In genomic region chr7:95229301-95229700, GRCh38 we compare ENCODE assay signal across 1 cellular context.
TF ChIP-seq lines count a peak whose summit lies in the region.

No MANE protein-coding gene starts in this region.

TF ChIP-seq in GM23338, 12 proteins besides CTCF, POLR2A, EP300 and RAD21 (continued from another document):
- TF ChIP-seq, protein P1, sequence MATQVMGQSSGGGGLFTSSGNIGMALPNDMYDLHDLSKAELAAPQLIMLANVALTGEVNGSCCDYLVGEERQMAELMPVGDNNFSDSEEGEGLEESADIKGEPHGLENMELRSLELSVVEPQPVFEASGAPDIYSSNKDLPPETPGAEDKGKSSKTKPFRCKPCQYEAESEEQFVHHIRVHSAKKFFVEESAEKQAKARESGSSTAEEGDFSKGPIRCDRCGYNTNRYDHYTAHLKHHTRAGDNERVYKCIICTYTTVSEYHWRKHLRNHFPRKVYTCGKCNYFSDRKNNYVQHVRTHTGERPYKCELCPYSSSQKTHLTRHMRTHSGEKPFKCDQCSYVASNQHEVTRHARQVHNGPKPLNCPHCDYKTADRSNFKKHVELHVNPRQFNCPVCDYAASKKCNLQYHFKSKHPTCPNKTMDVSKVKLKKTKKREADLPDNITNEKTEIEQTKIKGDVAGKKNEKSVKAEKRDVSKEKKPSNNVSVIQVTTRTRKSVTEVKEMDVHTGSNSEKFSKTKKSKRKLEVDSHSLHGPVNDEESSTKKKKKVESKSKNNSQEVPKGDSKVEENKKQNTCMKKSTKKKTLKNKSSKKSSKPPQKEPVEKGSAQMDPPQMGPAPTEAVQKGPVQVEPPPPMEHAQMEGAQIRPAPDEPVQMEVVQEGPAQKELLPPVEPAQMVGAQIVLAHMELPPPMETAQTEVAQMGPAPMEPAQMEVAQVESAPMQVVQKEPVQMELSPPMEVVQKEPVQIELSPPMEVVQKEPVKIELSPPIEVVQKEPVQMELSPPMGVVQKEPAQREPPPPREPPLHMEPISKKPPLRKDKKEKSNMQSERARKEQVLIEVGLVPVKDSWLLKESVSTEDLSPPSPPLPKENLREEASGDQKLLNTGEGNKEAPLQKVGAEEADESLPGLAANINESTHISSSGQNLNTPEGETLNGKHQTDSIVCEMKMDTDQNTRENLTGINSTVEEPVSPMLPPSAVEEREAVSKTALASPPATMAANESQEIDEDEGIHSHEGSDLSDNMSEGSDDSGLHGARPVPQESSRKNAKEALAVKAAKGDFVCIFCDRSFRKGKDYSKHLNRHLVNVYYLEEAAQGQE (IDR thresholded peaks at IDR 0.05; ENCODE audit: unreplicated experiment) = no peak
- no peak for TF ChIP-seq ZNF114 (CRISPR knock-in tag; IDR thresholded peaks at IDR 0.05)
- TF ChIP-seq ZNF331 (CRISPR knock-in tag; IDR thresholded peaks at IDR 0.05; ENCODE audit: low read depth) = no peak
- TF ChIP-seq ZNF462 (CRISPR knock-in tag; IDR thresholded peaks at IDR 0.05) = no peak
- TF ChIP-seq EZH2phosphoT487 (IDR thresholded peaks at IDR 0.05; ENCODE audit: unreplicated experiment) = no peak
TF ChIP-seq in GM23338: peak in this region for 0.
